20 cellular contexts compared by ENCODE assay signal in the genomic region with DNA sequence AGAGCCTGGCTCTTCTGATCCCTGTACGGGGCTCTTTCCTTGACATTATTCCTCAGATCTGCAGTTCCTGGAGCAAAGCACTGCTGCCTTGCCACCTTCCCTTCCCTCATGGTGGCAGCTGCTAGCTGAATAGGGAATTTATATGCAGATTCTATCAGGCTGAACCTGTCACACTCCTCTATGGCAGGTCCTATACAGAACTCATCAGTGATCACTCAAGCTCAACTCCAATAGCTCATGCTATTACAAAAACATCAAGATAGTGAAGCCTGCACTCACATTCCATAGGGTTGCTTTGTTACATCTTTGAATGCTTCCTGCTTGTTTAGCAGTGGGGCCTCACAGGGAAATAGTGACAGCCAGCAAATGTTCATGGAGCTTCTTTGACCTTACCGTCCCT.
"Had no signal": no experiment of that assay in that cellular context is flagged by ENCODE, and none has a peak within 500 bp of the region (broad histone marks: within the 10 kb centered on the region; RNA-seq: fewer than 3 reads in every experiment).

No MANE protein-coding gene starts in this region.

- H3K9ac ChIP-seq: parathyroid adenoma had no signal

- H2AFZ ChIP-seq: parathyroid adenoma had no signal

- H3K4me1 ChIP-seq: left lung, parathyroid adenoma, right lobe of liver, tibial nerve, upper lobe of left lung, uterus had no signal

- H3K4me3 ChIP-seq: coronary artery, gastrocnemius medialis, left lung, mucosa of descending colon, right lobe of liver, thoracic aorta, tibial nerve, upper lobe of left lung, uterus had no signal

- H3K9me3 ChIP-seq: gastrocnemius medialis, left lung, mucosa of descending colon, neutrophil, right lobe of liver, thoracic aorta, tibial nerve, upper lobe of left lung, uterus had no signal

- H3K27me3 ChIP-seq: gastrocnemius medialis, left lung, neutrophil, right lobe of liver, tibial nerve, upper lobe of left lung, uterus had no signal

- H3K36me3 ChIP-seq: gastrocnemius medialis, left lung, neutrophil, right lobe of liver, thoracic aorta, tibial nerve, upper lobe of left lung, uterus had no signal

- H3K79me2 ChIP-seq: parathyroid adenoma had no signal

- H3K27ac ChIP-seq: coronary artery, gastrocnemius medialis, left lung, neutrophil, parathyroid adenoma, right lobe of liver, thoracic aorta, tibial nerve, upper lobe of left lung, uterus had no signal

- DNase-seq: effector memory CD8-positive, alpha-beta T cell; foreskin fibroblast; gastrocnemius medialis; kidney; left lung; mesenchymal stem cell; mucosa of descending colon; naive thymus-derived CD4-positive, alpha-beta T cell; right lobe of liver; small intestine; stimulated activated CD4-positive, alpha-beta T cell treated with anti-CD3 and anti-CD28 coated beads, Interleukin-15, amount 100 ng/mL, for 24 hours; stimulated activated CD4-positive, alpha-beta T cell treated with anti-CD3 and anti-CD28 coated beads, Interleukin-2, amount 100 ng/mL, for 48 hours; stimulated activated naive B cell treated with anti-CD40 and anti-IgM and Interleukin-4, amounts not matched to agents 10 μg/mL and 1 μg/mL and 100 μg/mL, for 72 hours; upper lobe of left lung; uterus had no signal

- ATAC-seq: effector memory CD8-positive, alpha-beta T cell; gastrocnemius medialis; left lung; mucosa of descending colon; naive thymus-derived CD4-positive, alpha-beta T cell; right lobe of liver; stimulated activated naive B cell treated with anti-CD40 and anti-IgM and Interleukin-4, amounts not matched to agents 10 μg/mL and 1 μg/mL and 100 μg/mL, for 72 hours had no signal
